Comparison of ENCODE assay signal across 8 cellular contexts in genomic region chr2:175167076-175167791, GRCh38. TPM values are rescaled to one million over a fixed set of nuclear protein-coding genes. Genes with fewer than 3 reads are reported as not detected.
A peak's percentile ranks its signal among the peaks of the same experiment; 100 is the strongest.
DNase-seq lines count a peak whose midpoint lies in the region; ATAC-seq and TF ChIP-seq lines count a peak whose summit lies in the region.

No MANE protein-coding gene starts in this region.

- peak overlapping the region; percentile 100 for H3K4me3 Mint-ChIP-seq in CD8-positive, alpha-beta T cell
- peak overlapping the region; percentile 98 for H3K4me3 Mint-ChIP-seq in T-helper 17 cell
- peak overlapping the region; percentile 93 for H3K4me3 Mint-ChIP-seq in endodermal cell

- H3K27ac Mint-ChIP-seq in CD8-positive, alpha-beta T cell = peak overlapping the region; percentile 99
- peak overlapping the region; percentile 98 for H3K27ac Mint-ChIP-seq in T-helper 17 cell
- H3K27ac Mint-ChIP-seq in endodermal cell = peak overlapping the region; percentile 98

- no peaks in the 10 kb centered on the region for H3K9me3 ChIP-seq in CD8-positive, alpha-beta T cell (ENCODE audit: low read length)
- no peaks in the 10 kb centered on the region for H3K9me3 ChIP-seq in HUES64 (ENCODE audit: insufficient read depth, low read depth, low read length)
- no peaks in the 10 kb centered on the region for H3K9me3 ChIP-seq in T-helper 17 cell (ENCODE audit: control insufficient read depth, low read length, poor library complexity, severe bottlenecking)
- H3K9me3 ChIP-seq in endodermal cell (ENCODE audit: control insufficient read depth, low read length) = no peaks in the 10 kb centered on the region
- H3K9me3 ChIP-seq in muscle layer of colon (ENCODE audit: low read length) = no peaks in the 10 kb centered on the region
- H3K9me3 ChIP-seq in vagina = no peaks in the 10 kb centered on the region

- no peaks in the 10 kb centered on the region for H3K36me3 ChIP-seq in CD8-positive, alpha-beta T cell (ENCODE audit: insufficient read depth, low read length)
- H3K36me3 ChIP-seq in HUES64 (ENCODE audit: insufficient read depth, low read length) = peaks cover 3% of the 10 kb centered on the region; the same call in 1 of the 2 replicates
- H3K36me3 ChIP-seq in endodermal cell (ENCODE audit: control insufficient read depth, insufficient read depth, low read length) = peaks cover 6% of the 10 kb centered on the region
- H3K36me3 ChIP-seq in muscle layer of colon (ENCODE audit: insufficient read depth, low read length) = no peaks in the 10 kb centered on the region
- H3K36me3 ChIP-seq in vagina = no peaks in the 10 kb centered on the region

- intact Hi-C loops in CD8-positive, alpha-beta T cell (cut with DNase I, micrococcal nuclease) = loop anchor here (5.0 to 10.0 kb wide), 3 partner anchors 52 to 1205 kb away; partner anchors contain the start of gene MTX2 (in 1 of the 2)
- intact Hi-C loops in vagina (cut with DNase I) = no loop called here

- WGBS in HUES64 = 0% methylated on average over 27 of the region's 32 CpGs
- WGBS in endodermal cell (ENCODE audit: insufficient coverage in 1 of 2, insufficient read length in 1 of 2), 2 experiments = 0% methylated on average over 3 to 32 of the region's 32 CpGs

- no peaks in the 10 kb centered on the region for H3K9me3 Mint-ChIP-seq in CD8-positive, alpha-beta T cell
- no peaks in the 10 kb centered on the region for H3K9me3 Mint-ChIP-seq in endodermal cell

- ATAC-seq in CD8-positive, alpha-beta T cell = no peak
- ATAC-seq in GM19351 (IDR thresholded peaks at IDR 0.05; ENCODE audit: unreplicated experiment) = peak; percentile 10
- ATAC-seq in T-helper 17 cell = no peak
- no peak for ATAC-seq in GM18517 (IDR thresholded peaks at IDR 0.05; ENCODE audit: unreplicated experiment)

- H3K36me3 Mint-ChIP-seq in CD8-positive, alpha-beta T cell = peaks cover 16% of the 10 kb centered on the region
- H3K36me3 Mint-ChIP-seq in T-helper 17 cell (ENCODE audit: low read depth) (peaks cover 2% of the 10 kb centered on the region), endodermal cell (ENCODE audit: low read depth) (peaks cover 11% of the 10 kb centered on the region)

- H3K9ac ChIP-seq in HUES64 (ENCODE audit: low read depth, low read length) (peak overlapping the region; percentile 98), endodermal cell (ENCODE audit: extremely low read depth, low read length, poor library complexity, severe bottlenecking) (peak overlapping the region; percentile 91), muscle layer of colon (ENCODE audit: low read length) (peak overlapping the region; percentile 99)

- POLR2A ChIA-PET in CD8-positive, alpha-beta T cell (lab: Charles Lee) = interaction anchor here (1.4 to 1.7 kb wide), 2 partner anchors 13 to 15 kb away, joined by 3 to 7 read pairs; no protein-coding TSS in a partner anchor

- H3K4me1 Mint-ChIP-seq in CD8-positive, alpha-beta T cell (ENCODE audit: low read depth) = peaks cover 50% of the 10 kb centered on the region
- H3K4me1 Mint-ChIP-seq in T-helper 17 cell (peaks cover 26% of the 10 kb centered on the region), endodermal cell (peaks cover 6% of the 10 kb centered on the region)

- H3K4me3 ChIP-seq in CD8-positive, alpha-beta T cell (ENCODE audit: low read depth, low read length) = peak overlapping the region; percentile 95
- peak overlapping the region; percentile 99 for H3K4me3 ChIP-seq in HUES64 (ENCODE audit: low read length)
- peak overlapping the region; percentile 94 for H3K4me3 ChIP-seq in endodermal cell (ENCODE audit: low read length)
- peak overlapping the region; percentile 90 to 98 for H3K4me3 ChIP-seq in muscle layer of colon (ENCODE audit: low read depth in 1 of 2, low read length in 2 of 2)
- H3K4me3 ChIP-seq in vagina = peak overlapping the region; percentile 97 to 99

- no peaks in the 10 kb centered on the region for H3K27me3 Mint-ChIP-seq in CD8-positive, alpha-beta T cell (ENCODE audit: low read depth)
- no peaks in the 10 kb centered on the region for H3K27me3 Mint-ChIP-seq in T-helper 17 cell
- no peaks in the 10 kb centered on the region for H3K27me3 Mint-ChIP-seq in endodermal cell (ENCODE audit: insufficient read depth)

- no peak for TF ChIP-seq CTCF in CD8-positive, alpha-beta T cell (IDR thresholded peaks at IDR 0.05)
- TF ChIP-seq CTCF in endodermal cell (conservative IDR thresholded peaks at IDR 0.05) (no peak), vagina (IDR thresholded peaks at IDR 0.05) (no peak)

- DNase-seq in CD8-positive, alpha-beta T cell = peak in 1 of 7 experiments; percentile 2
- peak in 2 of 3 donors; percentile 14 to 15 for DNase-seq in T-helper 17 cell
- DNase-seq in endodermal cell = peak; percentile 70
- DNase-seq in vagina (ENCODE audit: extremely low spot score in 2 of 2) = no peak

- TF ChIP-seq POLR2A in vagina (IDR thresholded peaks at IDR 0.05) = no peak

- H3K27me3 ChIP-seq in CD8-positive, alpha-beta T cell (ENCODE audit: insufficient read depth, low read length) = no peaks in the 10 kb centered on the region
- no peaks in the 10 kb centered on the region for H3K27me3 ChIP-seq in HUES64 (ENCODE audit: insufficient read depth, low read length)
- H3K27me3 ChIP-seq in endodermal cell (ENCODE audit: control insufficient read depth, insufficient read depth, low read length, poor library complexity, severe bottlenecking) = no peaks in the 10 kb centered on the region
- H3K27me3 ChIP-seq in muscle layer of colon (ENCODE audit: control insufficient read depth in 1 of 2, insufficient read depth in 2 of 2, low read length in 2 of 2) = no peaks in the 10 kb centered on the region
- no peaks in the 10 kb centered on the region for H3K27me3 ChIP-seq in vagina

- peaks cover 19% of the 10 kb centered on the region for H3K4me1 ChIP-seq in CD8-positive, alpha-beta T cell (ENCODE audit: insufficient read depth, low read length)
- H3K4me1 ChIP-seq in HUES64 (ENCODE audit: insufficient read depth, low read length) (peaks cover 16% of the 10 kb centered on the region), endodermal cell (ENCODE audit: control insufficient read depth, insufficient read depth, low read length) (no peaks in the 10 kb centered on the region), muscle layer of colon (ENCODE audit: insufficient read depth, low read length) (peaks cover 16% of the 10 kb centered on the region), vagina (peaks cover 17% of the 10 kb centered on the region)

- peak overlapping the region; percentile 87 for H3K27ac ChIP-seq in CD8-positive, alpha-beta T cell (ENCODE audit: low read depth, low read length)
- peak overlapping the region; percentile 97 for H3K27ac ChIP-seq in HUES64 (ENCODE audit: low read depth, low read length)
- peak overlapping the region; percentile 91 for H3K27ac ChIP-seq in endodermal cell (ENCODE audit: low read depth, low read length)
- H3K27ac ChIP-seq in muscle layer of colon (ENCODE audit: low read depth, low read length) = peak overlapping the region; percentile 94
- H3K27ac ChIP-seq in vagina = peak overlapping the region; percentile 99

- CTCF ChIA-PET in CD8-positive, alpha-beta T cell (lab: Charles Lee) = interaction anchor here (1.1 kb wide), 1 partner anchor 42 kb away, joined by 3 read pairs; no protein-coding TSS in a partner anchor

RNA-seq across cellular contexts. Expression of gene ATF2, which starts 0.8 kb away (rescaled TPM):
- total RNA-seq in CD8-positive, alpha-beta T cell = 10 to 100 TPM; 42.9 to 43.6 TPM
- polyA plus RNA-seq in HUES64 (2013, experiment 1 of 2) = 29.2 TPM
- 31.4 TPM for polyA plus RNA-seq in HUES64 (2013, experiment 2 of 2)
- 10 to 100 TPM; 52.2 to 54.0 TPM for total RNA-seq in T-helper 17 cell
- 10 to 100 TPM; 53.0 to 56.0 TPM for total RNA-seq in endodermal cell
- 52.6 TPM for polyA plus RNA-seq in endodermal cell (2013, experiment 1 of 2)
- polyA plus RNA-seq in endodermal cell (2013, experiment 2 of 2) = 48.9 TPM
- 40.5 TPM for total RNA-seq in vagina

RNA-seq across cellular contexts. Expression of gene ATP5MC3, which starts 14.3 kb away (rescaled TPM):
- total RNA-seq in CD8-positive, alpha-beta T cell = 10 to 100 TPM; 70.2 to 73.4 TPM
- 321 TPM for polyA plus RNA-seq in HUES64 (2013, experiment 1 of 2)
- polyA plus RNA-seq in HUES64 (2013, experiment 2 of 2) = 335 TPM
- 10 to 100 TPM; 80.1 to 89.2 TPM for total RNA-seq in T-helper 17 cell
- total RNA-seq in endodermal cell = 100 to 1,000 TPM; 261 to 296 TPM
- 303 TPM for polyA plus RNA-seq in endodermal cell (2013, experiment 1 of 2)
- 288 TPM for polyA plus RNA-seq in endodermal cell (2013, experiment 2 of 2)
- total RNA-seq in vagina = 106 TPM

Comparison
In these comparisons a context has a peak if more than half of its experiments do, and no peak if none do; other contexts are left out.
1. DNase-seq: peak in T-helper 17 cell (2 of 3) and endodermal cell (single experiment); none in vagina (0 of 2).
2. Peak in every context shown above with its lines, with median percentiles within 50 percentile points of each other: H3K27ac ChIP-seq, H3K4me3 ChIP-seq, H3K27ac Mint-ChIP-seq, H3K4me3 Mint-ChIP-seq and H3K9ac ChIP-seq.